Comparison of ENCODE assay signal across 22 cellular contexts in genomic region chr14:100234511-100234910, GRCh38. TPM values are rescaled to one million over a fixed set of nuclear protein-coding genes. Genes with fewer than 3 reads are reported as not detected.
DNase-seq lines count a peak whose midpoint lies in the region; ATAC-seq and TF ChIP-seq lines count a peak whose summit lies in the region.
"Had no signal": no experiment of that assay in that cellular context is flagged by ENCODE, and none has a peak within 500 bp of the region (broad histone marks: within the 10 kb centered on the region; RNA-seq: fewer than 3 reads in every experiment).

No MANE protein-coding gene starts in this region.

- H3K9me3 Mint-ChIP-seq in activated naive CD4-positive, alpha-beta T cell treated with anti-CD3 and anti-CD28 coated beads, Interleukin-2, amount 50 U/mL, for 24 hours = no peaks in the 10 kb centered on the region
- no peaks in the 10 kb centered on the region for H3K9me3 Mint-ChIP-seq in activated T-helper 1 cell treated with anti-CD3 and anti-CD28 coated beads, Interleukin-12 subunit alpha, Interleukin-12 subunit beta, Interleukin-2, Interleukin-4 antibody, amounts not matched to agents 30 ng/mL and 10 ng/mL and 1 ng/mL, durations not matched to agents 14 hours and 24 hours and 36 hours
- H3K9me3 Mint-ChIP-seq in stimulated activated naive CD8-positive, alpha-beta T cell treated with anti-CD3 and anti-CD28 coated beads, Interleukin-15, amount 100 ng/mL, for 72 hours = no peaks in the 10 kb centered on the region
- H3K9me3 Mint-ChIP-seq: GM23338 had no signal

- DNase-seq in activated naive CD4-positive, alpha-beta T cell treated with Interleukin-2 at 50 U/mL for 16 hours = no peak
- no peak for DNase-seq in activated T-helper 1 cell treated with anti-CD3 and anti-CD28 coated beads, Interleukin-12 subunit alpha, Interleukin-12 subunit beta, Interleukin-2, Interleukin-4 antibody, amounts not matched to agents 30 ng/mL and 10 ng/mL and 1 ng/mL, durations not matched to agents 14 hours and 24 hours and 36 hours (ENCODE audit: low spot score)
- DNase-seq in stimulated activated naive CD8-positive, alpha-beta T cell treated with anti-CD3 and anti-CD28 coated beads, Interleukin-15, amount 100 ng/mL, for 72 hours = no peak
- DNase-seq in dedifferentiated amniotic fluid mesenchymal stem cell (ENCODE audit: extremely low spot score) (no peak), BE2C (no peak), DMS153 treated with DMSO at 0.1 percent for 48 hours (lab: John Stamatoyannopoulos, UW; ENCODE audit: unreplicated experiment) (no peak)
- DNase-seq: activated CD4-positive, alpha-beta T cell treated with anti-CD3 and anti-CD28 coated beads, Interleukin-2, amount 50 U/mL, for 48 hours; amygdala; DMS79; mucosa of descending colon; NCI-H1092; NCI-H187 treated with DMSO at 0.1 percent for 48 hours; NCI-H2227 treated with DMSO at 0.1 percent for 48 hours; NCI-H748 treated with DMSO at 0.1 percent for 48 hours; SHP77 treated with DMSO at 0.1 percent for 48 hours; testis; uterus had no signal

- no peak for ATAC-seq in stimulated activated naive CD8-positive, alpha-beta T cell treated with anti-CD3 and anti-CD28 coated beads, Interleukin-15, amount 100 ng/mL, for 72 hours
- ATAC-seq: GM23338, mucosa of descending colon, sciatic nerve had no signal

- peak overlapping the region; percentile 43; the same call in 1 of the 2 replicates for H3K27ac ChIP-seq in KMS-11
- H3K27ac ChIP-seq: coronary artery, testis, uterus had no signal

- peak overlapping the region; percentile 67; the same call in 1 of the 2 replicates for H3K4me2 ChIP-seq in KMS-11
- H3K4me2 ChIP-seq: GM23338 had no signal

- H3K9me3 ChIP-seq in BE2C = no peaks in the 10 kb centered on the region
- H3K9me3 ChIP-seq: mucosa of descending colon, testis, uterus had no signal

- peaks cover 58% of the 10 kb centered on the region for H3K79me2 ChIP-seq in KMS-11 (ENCODE audit: insufficient read depth, low read depth)

- peak overlapping the region; percentile 59 for H3K27ac Mint-ChIP-seq in activated naive CD4-positive, alpha-beta T cell treated with anti-CD3 and anti-CD28 coated beads, Interleukin-2, amount 50 U/mL, for 24 hours
- H3K27ac Mint-ChIP-seq in activated T-helper 1 cell treated with anti-CD3 and anti-CD28 coated beads, Interleukin-12 subunit alpha, Interleukin-12 subunit beta, Interleukin-2, Interleukin-4 antibody, amounts not matched to agents 30 ng/mL and 10 ng/mL and 1 ng/mL, durations not matched to agents 14 hours and 24 hours and 36 hours = peak overlapping the region; percentile 3
- H3K27ac Mint-ChIP-seq in stimulated activated naive CD8-positive, alpha-beta T cell treated with anti-CD3 and anti-CD28 coated beads, Interleukin-15, amount 100 ng/mL, for 72 hours = no peak overlapping the region
- H3K27ac Mint-ChIP-seq: GM23338 had no signal

- no peak overlapping the region for H3K9ac ChIP-seq in KMS-11

- no peak overlapping the region for H3K4me3 ChIP-seq in KMS-11 (IDR thresholded peaks at IDR 0.05; ENCODE audit: insufficient read depth, low read depth, low read length)
- H3K4me3 ChIP-seq in BE2C (ENCODE audit: low read depth, low read length) = no peak overlapping the region
- H3K4me3 ChIP-seq: coronary artery, GM23338, mucosa of descending colon, testis, uterus had no signal

- peaks cover 5% of the 10 kb centered on the region for H3K36me3 Mint-ChIP-seq in activated naive CD4-positive, alpha-beta T cell treated with anti-CD3 and anti-CD28 coated beads, Interleukin-2, amount 50 U/mL, for 24 hours
- peaks cover 25% of the 10 kb centered on the region for H3K36me3 Mint-ChIP-seq in activated T-helper 1 cell treated with anti-CD3 and anti-CD28 coated beads, Interleukin-12 subunit alpha, Interleukin-12 subunit beta, Interleukin-2, Interleukin-4 antibody, amounts not matched to agents 30 ng/mL and 10 ng/mL and 1 ng/mL, durations not matched to agents 14 hours and 24 hours and 36 hours (ENCODE audit: low read depth)

- H3K27me3 ChIP-seq in KMS-11 (ENCODE audit: insufficient read depth, low read depth) = no peaks in the 10 kb centered on the region
- no peaks in the 10 kb centered on the region for H3K27me3 ChIP-seq in BE2C
- H3K27me3 ChIP-seq: testis, uterus had no signal

- no peaks in the 10 kb centered on the region for H3K36me3 ChIP-seq in KMS-11 (ENCODE audit: insufficient read depth)
- peaks cover 16% of the 10 kb centered on the region for H3K36me3 ChIP-seq in BE2C
- H3K36me3 ChIP-seq: uterus had no signal

- peak overlapping the region; percentile 42 for H3K4me3 Mint-ChIP-seq in activated naive CD4-positive, alpha-beta T cell treated with anti-CD3 and anti-CD28 coated beads, Interleukin-2, amount 50 U/mL, for 24 hours
- no peak overlapping the region for H3K4me3 Mint-ChIP-seq in activated T-helper 1 cell treated with anti-CD3 and anti-CD28 coated beads, Interleukin-12 subunit alpha, Interleukin-12 subunit beta, Interleukin-2, Interleukin-4 antibody, amounts not matched to agents 30 ng/mL and 10 ng/mL and 1 ng/mL, durations not matched to agents 14 hours and 24 hours and 36 hours
- H3K4me3 Mint-ChIP-seq in stimulated activated naive CD8-positive, alpha-beta T cell treated with anti-CD3 and anti-CD28 coated beads, Interleukin-15, amount 100 ng/mL, for 72 hours = peak overlapping the region; percentile 48 to 57

- H3K4me1 ChIP-seq in KMS-11 (ENCODE audit: low read depth, poor library complexity, severe bottlenecking) = peaks cover 42% of the 10 kb centered on the region
- H3K4me1 ChIP-seq in BE2C = no peaks in the 10 kb centered on the region
- H3K4me1 ChIP-seq: uterus had no signal

- intact Hi-C loops in activated T-helper 1 cell treated with anti-CD3 and anti-CD28 coated beads, Interleukin-12 subunit alpha, Interleukin-12 subunit beta, Interleukin-2, Interleukin-4 antibody, amounts not matched to agents 30 ng/mL and 10 ng/mL and 1 ng/mL, durations not matched to agents 14 hours and 24 hours and 36 hours (cut with micrococcal nuclease) = loop anchor here (1.0 kb wide), 1 partner anchor 10 kb away; no protein-coding TSS in a partner anchor

- peaks cover 54% of the 10 kb centered on the region for H3K4me1 Mint-ChIP-seq in activated naive CD4-positive, alpha-beta T cell treated with anti-CD3 and anti-CD28 coated beads, Interleukin-2, amount 50 U/mL, for 24 hours
- H3K4me1 Mint-ChIP-seq in activated T-helper 1 cell treated with anti-CD3 and anti-CD28 coated beads, Interleukin-12 subunit alpha, Interleukin-12 subunit beta, Interleukin-2, Interleukin-4 antibody, amounts not matched to agents 30 ng/mL and 10 ng/mL and 1 ng/mL, durations not matched to agents 14 hours and 24 hours and 36 hours (ENCODE audit: low read depth) = peaks cover 38% of the 10 kb centered on the region
- H3K4me1 Mint-ChIP-seq in stimulated activated naive CD8-positive, alpha-beta T cell treated with anti-CD3 and anti-CD28 coated beads, Interleukin-15, amount 100 ng/mL, for 72 hours = peaks cover 44% of the 10 kb centered on the region

- no peaks in the 10 kb centered on the region for H3K27me3 Mint-ChIP-seq in activated naive CD4-positive, alpha-beta T cell treated with anti-CD3 and anti-CD28 coated beads, Interleukin-2, amount 50 U/mL, for 24 hours
- H3K27me3 Mint-ChIP-seq in activated T-helper 1 cell treated with anti-CD3 and anti-CD28 coated beads, Interleukin-12 subunit alpha, Interleukin-12 subunit beta, Interleukin-2, Interleukin-4 antibody, amounts not matched to agents 30 ng/mL and 10 ng/mL and 1 ng/mL, durations not matched to agents 14 hours and 24 hours and 36 hours (ENCODE audit: insufficient read depth) = no peaks in the 10 kb centered on the region
- H3K27me3 Mint-ChIP-seq in stimulated activated naive CD8-positive, alpha-beta T cell treated with anti-CD3 and anti-CD28 coated beads, Interleukin-15, amount 100 ng/mL, for 72 hours = no peaks in the 10 kb centered on the region

- no peak overlapping the region for H2AFZ ChIP-seq in KMS-11 (ENCODE audit: low read depth)
- H2AFZ ChIP-seq: GM23338 had no signal

- 0 out of 2 replicates have a peak, but pooled peaks cover 15% of the 10 kb centered on the region for H4K20me1 ChIP-seq in KMS-11 (ENCODE audit: insufficient read depth)

- TF ChIP-seq CTCF in KMS-11 (conservative IDR thresholded peaks at IDR 0.05; ENCODE audit: low read depth, low read length) (no peak), BE2C (IDR thresholded peaks at IDR 0.05; ENCODE audit: low read depth, low read length) (no peak)

RNA-seq across cellular contexts. Expression of gene YY1, which starts 4.4 kb away (rescaled TPM):
- 109 and 110 TPM in 2 replicates for total RNA-seq in activated T-helper 1 cell treated with anti-CD3 and anti-CD28 coated beads, Interleukin-12 subunit alpha, Interleukin-12 subunit beta, Interleukin-2, Interleukin-4 antibody, amounts not matched to agents 30 ng/mL and 10 ng/mL and 1 ng/mL, durations not matched to agents 14 hours and 24 hours and 36 hours
- polyA plus RNA-seq in BE2C (2012; ENCODE audit: insufficient read depth, insufficient read length, low read depth) = 87.1 TPM

Comparison
In these comparisons a context has a peak if more than half of its experiments do, and no peak if none do; other contexts are left out.
1. H3K27ac Mint-ChIP-seq: peak in activated naive CD4-positive, alpha-beta T cell treated with anti-CD3 and anti-CD28 coated beads, Interleukin-2, amount 50 U/mL, for 24 hours (single experiment) and activated T-helper 1 cell treated with anti-CD3 and anti-CD28 coated beads, Interleukin-12 subunit alpha, Interleukin-12 subunit beta, Interleukin-2, Interleukin-4 antibody, amounts not matched to agents 30 ng/mL and 10 ng/mL and 1 ng/mL, durations not matched to agents 14 hours and 24 hours and 36 hours (single experiment); none in stimulated activated naive CD8-positive, alpha-beta T cell treated with anti-CD3 and anti-CD28 coated beads, Interleukin-15, amount 100 ng/mL, for 72 hours (0 of 2).